8 cellular contexts compared by ENCODE assay signal in the genomic region with DNA sequence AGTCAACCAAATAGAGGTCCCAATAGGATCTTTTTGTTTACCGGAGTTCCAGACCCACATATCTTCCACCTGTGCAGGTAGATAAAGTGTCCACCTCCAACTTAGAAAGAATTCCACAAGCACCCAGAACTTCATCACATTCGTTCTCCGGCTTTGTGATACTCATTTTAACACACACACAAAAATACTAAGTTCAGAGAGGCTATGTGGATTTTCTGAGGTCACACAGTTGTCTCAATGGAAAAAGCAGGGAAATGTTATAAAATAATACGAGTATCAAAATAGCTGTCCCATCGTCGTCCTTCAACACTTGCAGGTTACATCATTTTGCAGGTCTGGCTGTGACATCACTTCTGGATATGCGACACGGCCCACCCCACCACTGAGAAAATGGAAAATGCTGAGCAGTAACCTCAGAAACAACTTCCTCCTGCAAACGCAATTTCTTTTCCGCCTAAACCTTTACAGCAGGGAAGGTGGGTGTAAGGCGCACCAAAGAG.
DNase-seq lines count a peak whose midpoint lies in the region; ATAC-seq and TF ChIP-seq lines count a peak whose summit lies in the region.

No MANE protein-coding gene starts in this region.

- no peaks in the 10 kb centered on the region for H3K79me2 ChIP-seq in Karpas-422 (ENCODE audit: low read length)

- H3K27me3 ChIP-seq in Karpas-422 (ENCODE audit: low read length), result no peaks in the 10 kb centered on the region
- no peaks in the 10 kb centered on the region for H3K27me3 ChIP-seq in colonic mucosa
- H3K27me3 ChIP-seq in mucosa of stomach (ENCODE audit: control insufficient read depth, insufficient read depth, low read length), result no peaks in the 10 kb centered on the region

- peak overlapping the region; percentile 91; the same call in 1 of the 2 replicates for H2AFZ ChIP-seq in Karpas-422 (ENCODE audit: low read length)

- peak; percentile 35 for DNase-seq in NCI-H345 (lab: John Stamatoyannopoulos, UW)
- no peak for DNase-seq in NCI-H345 treated with DMSO at 0.1 percent for 48 hours (lab: John Stamatoyannopoulos, UW; ENCODE audit: unreplicated experiment)
- DNase-seq in Karpas-422, result no peak
- peak; percentile 82 for DNase-seq in colonic mucosa
- no peak for DNase-seq in AML-193 (lab: John Stamatoyannopoulos, UW)
- DNase-seq in amniotic stem cell (lab: John Stamatoyannopoulos, UW), result no peak

- H3K36me3 ChIP-seq in Karpas-422 (ENCODE audit: insufficient read depth, low read length) (no peaks in the 10 kb centered on the region), colonic mucosa (no peaks in the 10 kb centered on the region), mucosa of stomach (ENCODE audit: control insufficient read depth, insufficient read depth, low read length) (no peaks in the 10 kb centered on the region)

- peak overlapping the region; percentile 98 for H3K27ac ChIP-seq in Karpas-422 (ENCODE audit: low read length)
- H3K27ac ChIP-seq in colonic mucosa, result peak overlapping the region; percentile 84

- H3K4me2 ChIP-seq in Karpas-422 (ENCODE audit: low read depth, low read length, poor library complexity, severe bottlenecking), result peak overlapping the region; percentile 90

- H3K4me3 ChIP-seq in Karpas-422 (ENCODE audit: low read length) (peak overlapping the region; percentile 66), colonic mucosa (peak overlapping the region; percentile 37), mucosa of stomach (ENCODE audit: low read length) (peak overlapping the region; percentile 47)

- H3K4me1 ChIP-seq in Karpas-422 (ENCODE audit: low read length) (peaks cover 80% of the 10 kb centered on the region), colonic mucosa (peaks cover 5% of the 10 kb centered on the region), mucosa of stomach (ENCODE audit: control insufficient read depth, insufficient read depth, low read length) (peaks cover 60% of the 10 kb centered on the region)

- intact Hi-C loops in colonic mucosa (cut with DNase I), result loop anchor here (10.0 kb wide), 2 partner anchors 53 to 183 kb away; a partner anchor contains a TSS

- H3K9me2 ChIP-seq in Karpas-422 (replicated peaks; ENCODE audit: insufficient read depth, low read length), result no peaks in the 10 kb centered on the region

- no peak for TF ChIP-seq CTCF in colonic mucosa (IDR thresholded peaks at IDR 0.05)

- no peaks in the 10 kb centered on the region for H4K20me1 ChIP-seq in Karpas-422 (ENCODE audit: insufficient read depth, low read depth, low read length)

- no peak for ATAC-seq in HG02588 (IDR thresholded peaks at IDR 0.05; ENCODE audit: unreplicated experiment)

- peak overlapping the region; percentile 73 for H3K9ac ChIP-seq in Karpas-422 (ENCODE audit: low read length)
- peak overlapping the region; percentile 75 to 84 for H3K9ac ChIP-seq in colonic mucosa (ENCODE audit: low read depth in 2 of 2, low read length in 2 of 2)
- peak overlapping the region; percentile 84 for H3K9ac ChIP-seq in mucosa of stomach (ENCODE audit: low read length)

- no peaks in the 10 kb centered on the region for H3K9me3 ChIP-seq in Karpas-422 (ENCODE audit: low read length)
- H3K9me3 ChIP-seq in colonic mucosa, result no peaks in the 10 kb centered on the region
- H3K9me3 ChIP-seq in mucosa of stomach (ENCODE audit: control insufficient read depth, low read length), result no peaks in the 10 kb centered on the region

Comparison
In these comparisons a context has a peak if more than half of its experiments do, and no peak if none do; other contexts are left out.
1. DNase-seq: peak in NCI-H345 (single experiment) and colonic mucosa (single experiment); none in NCI-H345 treated with DMSO at 0.1 percent for 48 hours (single experiment), Karpas-422 (single experiment), AML-193 (0 of 2) and amniotic stem cell (single experiment).
2. Peak in every context shown above with its lines, with median percentiles within 50 percentile points of each other: H3K4me3 ChIP-seq and H3K9ac ChIP-seq.